ENCODE assay signal across 6 cellular contexts in genomic region chr16:27890866-27891265, GRCh38.
"Had no signal": no experiment of that assay in that cellular context is flagged by ENCODE, and none has a peak within 500 bp of the region (broad histone marks: within the 10 kb centered on the region; RNA-seq: fewer than 3 reads in every experiment).

No MANE protein-coding gene starts in this region.

- H3K9me3 Mint-ChIP-seq: H9 had no signal

- ATAC-seq: K562 had no signal

- H3K4me3 ChIP-seq: GM23248, K562 had no signal

- H3K4me3 Mint-ChIP-seq: H9 had no signal

- H3K27ac ChIP-seq: GM23248 had no signal

- H2AFZ ChIP-seq: GM23248 had no signal

- DNase-seq: GM23248, H9, HCEC 1CT, IMR-90, KG1 had no signal

- H3K9ac ChIP-seq: GM23248 had no signal
